In the genomic region with DNA sequence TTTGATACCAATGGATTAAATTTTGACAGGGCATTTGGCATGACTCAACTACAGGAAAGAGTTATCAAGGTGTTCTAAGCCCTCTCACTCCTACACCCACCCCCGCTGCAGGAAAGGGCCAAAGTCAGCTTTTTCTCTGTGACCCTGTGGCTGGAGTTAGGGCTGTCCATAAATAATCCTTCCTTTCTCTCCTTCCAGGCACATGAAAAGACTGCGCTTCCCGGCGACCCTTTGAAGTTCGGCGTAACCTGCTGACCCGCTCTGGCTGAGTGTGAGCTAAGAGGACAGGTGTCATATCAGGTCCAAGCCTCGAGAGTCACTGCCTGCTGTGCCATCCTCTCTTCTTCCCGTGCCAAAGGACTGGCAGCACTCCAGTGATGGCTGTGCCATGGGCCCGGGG, we compare ENCODE assay signal across 35 cellular contexts. TPM values are rescaled to one million over a fixed set of nuclear protein-coding genes. Genes with fewer than 3 reads are reported as not detected.
"Had no signal": no experiment of that assay in that cellular context is flagged by ENCODE, and none has a peak within 500 bp of the region (broad histone marks: within the 10 kb centered on the region; RNA-seq: fewer than 3 reads in every experiment).

No MANE protein-coding gene starts in this region.

- FAIRE-seq: kidney had no signal

- ATAC-seq: activated CD4-positive, CD25-positive, alpha-beta regulatory T cell treated with anti-CD3 and anti-CD28 coated beads, Interleukin-2, amount 50 U/mL, for 24 hours; activated T-cell treated with anti-CD3 and anti-CD28 coated beads, Interleukin-2, amount 50 U/mL, for 4 hours; activated T-helper 17 cell treated with anti-CD3 and anti-CD28 coated beads, Interleukin-2, amount 50 U/mL, for 72 hours; esophagus mucosa; left colon; psoas muscle; stimulated activated memory B cell treated with anti-CD40 and anti-IgM and Interleukin-4, amounts not matched to agents 10 μg/mL and 1 μg/mL and 100 μg/mL, for 72 hours; stimulated activated naive CD8-positive, alpha-beta T cell treated with anti-CD3 and anti-CD28 coated beads, Interleukin-15, amount 100 ng/mL, for 72 hours had no signal

- H3K4me2 ChIP-seq: smooth muscle cell had no signal

- H3K9ac ChIP-seq: parathyroid adenoma had no signal

- H3K9me3 ChIP-seq: breast epithelium, psoas muscle, upper lobe of left lung, vagina had no signal

- DNase-seq: activated CD4-positive, alpha-beta memory T cell treated with anti-CD3 and anti-CD28 coated beads, Interleukin-2, amount 10 ng/mL, durations not matched to agents 7 days and 5 days; activated CD4-positive, alpha-beta T cell treated with anti-CD3 and anti-CD28 coated beads, Interleukin-2, amount 10 ng/mL, durations not matched to agents 24 days and 14 days; activated CD8-positive, alpha-beta memory T cell treated with anti-CD3 and anti-CD28 coated beads, Interleukin-2, amount 50 U/mL, for 48 hours; activated gamma-delta T cell treated with Interleukin-2 at 50 U/mL for 16 hours; activated naive CD4-positive, alpha-beta T cell treated with anti-CD3 and anti-CD28 coated beads, Interleukin-2, amount 50 U/mL, for 16 hours; activated T-cell treated with anti-CD3 and anti-CD28 coated beads, Interleukin-2, amount 50 U/mL, for 4 hours; amygdala; central memory CD4-positive, alpha-beta T cell; endodermal cell; foreskin fibroblast; head of caudate nucleus; hippocampal formation; immature natural killer cell; kidney; left colon; naive B cell; nephron progenitor cell; nucleus accumbens; psoas muscle; stimulated activated CD4-positive, alpha-beta T cell treated with anti-CD3 and anti-CD28 coated beads, Interleukin-1b, Interleukin-23, amount 100 ng/mL, for 48 hours; stimulated activated CD4-positive, alpha-beta T cell treated with anti-CD3 and anti-CD28 coated beads, Interleukin-4, amount 100 ng/mL, for 4 hours; stimulated activated CD8-positive, alpha-beta memory T cell treated with anti-CD3 and anti-CD28 coated beads, Interleukin-4, amount 100 ng/mL, for 48 hours; stimulated activated naive CD8-positive, alpha-beta T cell treated with anti-CD3 and anti-CD28 coated beads, Interleukin-15, amount 100 ng/mL, for 72 hours; substantia nigra; T1000; upper lobe of left lung; WERI-Rb-1 had no signal

- H3K36me3 ChIP-seq: breast epithelium, upper lobe of left lung, vagina, WERI-Rb-1 had no signal

- H3K4me3 ChIP-seq: breast epithelium, psoas muscle, smooth muscle cell, upper lobe of left lung, vagina had no signal

- H3K79me2 ChIP-seq: parathyroid adenoma had no signal

- H3K27me3 ChIP-seq: breast epithelium, upper lobe of left lung, vagina had no signal

- H3K27ac ChIP-seq: breast epithelium, parathyroid adenoma, psoas muscle, upper lobe of left lung, vagina, WERI-Rb-1 had no signal

- H3K4me1 ChIP-seq: breast epithelium had no signal

- H2AFZ ChIP-seq: parathyroid adenoma had no signal

RNA-seq across cellular contexts. Expression of gene ZNF114, which starts 25.6 kb away (rescaled TPM):
- total RNA-seq: esophagus mucosa, vagina had no signal
